Comparison of ENCODE assay signal across 9 cellular contexts in genomic region chr20:54379893-54380292, GRCh38.
"Had no signal": no experiment of that assay in that cellular context is flagged by ENCODE, and none has a peak within 500 bp of the region (broad histone marks: within the 10 kb centered on the region; RNA-seq: fewer than 3 reads in every experiment).

No MANE protein-coding gene starts in this region.

- H2AFZ ChIP-seq: GM23248 had no signal

- DNase-seq: GM23248, GOT3, H7, HFFc6, IMR-90 had no signal

- H3K9ac ChIP-seq: GM23248 had no signal

- FAIRE-seq: K562 had no signal

- H3K4me3 ChIP-seq: GM23248, HAP-1, K562 had no signal

- ATAC-seq: HCT116, K562 had no signal

- H3K36me3 ChIP-seq: HAP-1 had no signal

- H3K9me3 ChIP-seq: HAP-1 had no signal

- H3K27ac ChIP-seq: GM23248, HL-60 had no signal

- H3K4me1 ChIP-seq: HAP-1 had no signal
